Comparison of ENCODE assay signal across 1 cellular context in the genomic region with DNA sequence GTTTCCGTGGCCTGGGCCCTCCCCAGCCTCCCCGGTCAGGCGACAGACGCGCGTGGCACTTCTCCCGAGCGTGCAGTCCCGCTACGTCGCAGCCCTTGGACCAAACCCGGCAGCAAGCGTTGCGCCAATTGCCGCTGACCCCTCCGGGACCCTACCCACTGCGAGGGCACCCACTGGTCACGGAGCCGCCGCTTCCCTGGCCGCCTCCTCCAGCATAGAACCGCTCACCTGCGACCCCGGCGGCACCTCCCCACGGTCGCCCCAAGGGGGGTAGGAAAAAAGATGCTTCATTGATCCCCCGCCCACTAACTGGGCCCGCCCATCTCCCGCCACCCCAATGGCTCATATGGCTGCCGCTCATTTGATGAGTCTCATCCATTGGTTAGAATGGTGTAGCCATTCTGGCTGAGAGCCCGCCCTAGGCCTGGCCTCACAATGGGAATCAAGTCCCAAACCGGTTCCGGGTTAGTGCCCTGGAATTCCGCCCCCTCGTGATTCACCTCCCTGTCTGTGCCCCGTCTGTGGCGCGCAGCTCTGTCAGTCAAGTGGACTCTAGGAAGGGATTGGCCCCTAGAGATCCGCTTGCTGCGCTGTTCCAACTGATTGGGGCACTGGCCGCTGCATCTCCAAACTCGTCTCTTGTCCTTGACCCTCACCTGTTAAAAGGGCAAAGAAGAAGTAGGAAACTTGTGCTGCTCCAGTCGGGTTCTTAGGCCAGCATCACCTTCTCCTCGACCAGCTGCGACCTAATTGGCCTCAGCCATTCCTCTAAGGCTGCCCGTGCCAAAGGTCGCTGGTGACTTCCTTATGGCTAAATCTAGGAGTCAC.
TF ChIP-seq lines count a peak whose summit lies in the region.

A gene (minus strand): TSS at position 274 of the 828 bp plus-strand sequence. CDS start 11,323 bp downstream, outside the sequence.

TF ChIP-seq in WTC11, 78 proteins besides CTCF, POLR2A, EP300 and RAD21 (continued from another document and continues in another):
- TF ChIP-seq, protein P1, sequence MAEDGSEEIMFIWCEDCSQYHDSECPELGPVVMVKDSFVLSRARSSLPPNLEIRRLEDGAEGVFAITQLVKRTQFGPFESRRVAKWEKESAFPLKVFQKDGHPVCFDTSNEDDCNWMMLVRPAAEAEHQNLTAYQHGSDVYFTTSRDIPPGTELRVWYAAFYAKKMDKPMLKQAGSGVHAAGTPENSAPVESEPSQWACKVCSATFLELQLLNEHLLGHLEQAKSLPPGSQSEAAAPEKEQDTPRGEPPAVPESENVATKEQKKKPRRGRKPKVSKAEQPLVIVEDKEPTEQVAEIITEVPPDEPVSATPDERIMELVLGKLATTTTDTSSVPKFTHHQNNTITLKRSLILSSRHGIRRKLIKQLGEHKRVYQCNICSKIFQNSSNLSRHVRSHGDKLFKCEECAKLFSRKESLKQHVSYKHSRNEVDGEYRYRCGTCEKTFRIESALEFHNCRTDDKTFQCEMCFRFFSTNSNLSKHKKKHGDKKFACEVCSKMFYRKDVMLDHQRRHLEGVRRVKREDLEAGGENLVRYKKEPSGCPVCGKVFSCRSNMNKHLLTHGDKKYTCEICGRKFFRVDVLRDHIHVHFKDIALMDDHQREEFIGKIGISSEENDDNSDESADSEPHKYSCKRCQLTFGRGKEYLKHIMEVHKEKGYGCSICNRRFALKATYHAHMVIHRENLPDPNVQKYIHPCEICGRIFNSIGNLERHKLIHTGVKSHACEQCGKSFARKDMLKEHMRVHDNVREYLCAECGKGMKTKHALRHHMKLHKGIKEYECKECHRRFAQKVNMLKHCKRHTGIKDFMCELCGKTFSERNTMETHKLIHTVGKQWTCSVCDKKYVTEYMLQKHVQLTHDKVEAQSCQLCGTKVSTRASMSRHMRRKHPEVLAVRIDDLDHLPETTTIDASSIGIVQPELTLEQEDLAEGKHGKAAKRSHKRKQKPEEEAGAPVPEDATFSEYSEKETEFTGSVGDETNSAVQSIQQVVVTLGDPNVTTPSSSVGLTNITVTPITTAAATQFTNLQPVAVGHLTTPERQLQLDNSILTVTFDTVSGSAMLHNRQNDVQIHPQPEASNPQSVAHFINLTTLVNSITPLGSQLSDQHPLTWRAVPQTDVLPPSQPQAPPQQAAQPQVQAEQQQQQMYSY (CRISPR knock-in tag; IDR thresholded peaks at IDR 0.05) = no peak
- peak; percentile 98 for TF ChIP-seq NFYB (CRISPR knock-in tag; conservative IDR thresholded peaks at IDR 0.05; ENCODE audit: low read depth)
- no peak for TF ChIP-seq NR1H2 (CRISPR knock-in tag; IDR thresholded peaks at IDR 0.05)
- TF ChIP-seq FOXJ3 (CRISPR knock-in tag; IDR thresholded peaks at IDR 0.05; ENCODE audit: borderline replicate concordance) = no peak
- TF ChIP-seq ZNF263 (CRISPR knock-in tag; IDR thresholded peaks at IDR 0.05; ENCODE audit: low read depth) = no peak
- TF ChIP-seq, protein P2, sequence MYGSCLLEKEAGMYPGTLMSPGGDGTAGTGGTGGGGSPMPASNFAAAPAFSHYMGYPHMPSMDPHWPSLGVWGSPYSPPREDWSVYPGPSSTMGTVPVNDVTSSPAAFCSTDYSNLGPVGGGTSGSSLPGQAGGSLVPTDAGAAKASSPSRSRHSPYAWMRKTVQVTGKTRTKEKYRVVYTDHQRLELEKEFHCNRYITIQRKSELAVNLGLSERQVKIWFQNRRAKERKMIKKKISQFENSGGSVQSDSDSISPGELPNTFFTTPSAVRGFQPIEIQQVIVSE (CRISPR knock-in tag; IDR thresholded peaks at IDR 0.05; ENCODE audit: borderline replicate concordance) = no peak
- TF ChIP-seq IRF2 (CRISPR knock-in tag; IDR thresholded peaks at IDR 0.05; ENCODE audit: borderline replicate concordance, low read depth) = no peak
- no peak for TF ChIP-seq MXD4 (CRISPR knock-in tag; IDR thresholded peaks at IDR 0.05; ENCODE audit: borderline replicate concordance)
- TF ChIP-seq, protein P3, sequence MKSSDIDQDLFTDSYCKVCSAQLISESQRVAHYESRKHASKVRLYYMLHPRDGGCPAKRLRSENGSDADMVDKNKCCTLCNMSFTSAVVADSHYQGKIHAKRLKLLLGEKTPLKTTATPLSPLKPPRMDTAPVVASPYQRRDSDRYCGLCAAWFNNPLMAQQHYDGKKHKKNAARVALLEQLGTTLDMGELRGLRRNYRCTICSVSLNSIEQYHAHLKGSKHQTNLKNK (CRISPR knock-in tag; IDR thresholded peaks at IDR 0.05) = no peak
- TF ChIP-seq, protein P4, sequence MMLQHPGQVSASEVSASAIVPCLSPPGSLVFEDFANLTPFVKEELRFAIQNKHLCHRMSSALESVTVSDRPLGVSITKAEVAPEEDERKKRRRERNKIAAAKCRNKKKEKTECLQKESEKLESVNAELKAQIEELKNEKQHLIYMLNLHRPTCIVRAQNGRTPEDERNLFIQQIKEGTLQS (CRISPR knock-in tag; conservative IDR thresholded peaks at IDR 0.05) = no peak
- no peak for TF ChIP-seq OVOL2 (CRISPR knock-in tag; IDR thresholded peaks at IDR 0.05; ENCODE audit: borderline replicate concordance)
- TF ChIP-seq, protein P5, sequence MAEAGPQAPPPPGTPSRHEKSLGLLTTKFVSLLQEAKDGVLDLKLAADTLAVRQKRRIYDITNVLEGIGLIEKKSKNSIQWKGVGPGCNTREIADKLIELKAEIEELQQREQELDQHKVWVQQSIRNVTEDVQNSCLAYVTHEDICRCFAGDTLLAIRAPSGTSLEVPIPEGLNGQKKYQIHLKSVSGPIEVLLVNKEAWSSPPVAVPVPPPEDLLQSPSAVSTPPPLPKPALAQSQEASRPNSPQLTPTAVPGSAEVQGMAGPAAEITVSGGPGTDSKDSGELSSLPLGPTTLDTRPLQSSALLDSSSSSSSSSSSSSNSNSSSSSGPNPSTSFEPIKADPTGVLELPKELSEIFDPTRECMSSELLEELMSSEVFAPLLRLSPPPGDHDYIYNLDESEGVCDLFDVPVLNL (CRISPR knock-in tag; IDR thresholded peaks at IDR 0.05; ENCODE audit: borderline replicate concordance, low read depth) = no peak
- 0 out of 2 replicates have a peak, but pooled peaks have one; percentile 31 for TF ChIP-seq CBFB (CRISPR knock-in tag; IDR thresholded peaks at IDR 0.05; ENCODE audit: low read depth)
- TF ChIP-seq, protein P6, sequence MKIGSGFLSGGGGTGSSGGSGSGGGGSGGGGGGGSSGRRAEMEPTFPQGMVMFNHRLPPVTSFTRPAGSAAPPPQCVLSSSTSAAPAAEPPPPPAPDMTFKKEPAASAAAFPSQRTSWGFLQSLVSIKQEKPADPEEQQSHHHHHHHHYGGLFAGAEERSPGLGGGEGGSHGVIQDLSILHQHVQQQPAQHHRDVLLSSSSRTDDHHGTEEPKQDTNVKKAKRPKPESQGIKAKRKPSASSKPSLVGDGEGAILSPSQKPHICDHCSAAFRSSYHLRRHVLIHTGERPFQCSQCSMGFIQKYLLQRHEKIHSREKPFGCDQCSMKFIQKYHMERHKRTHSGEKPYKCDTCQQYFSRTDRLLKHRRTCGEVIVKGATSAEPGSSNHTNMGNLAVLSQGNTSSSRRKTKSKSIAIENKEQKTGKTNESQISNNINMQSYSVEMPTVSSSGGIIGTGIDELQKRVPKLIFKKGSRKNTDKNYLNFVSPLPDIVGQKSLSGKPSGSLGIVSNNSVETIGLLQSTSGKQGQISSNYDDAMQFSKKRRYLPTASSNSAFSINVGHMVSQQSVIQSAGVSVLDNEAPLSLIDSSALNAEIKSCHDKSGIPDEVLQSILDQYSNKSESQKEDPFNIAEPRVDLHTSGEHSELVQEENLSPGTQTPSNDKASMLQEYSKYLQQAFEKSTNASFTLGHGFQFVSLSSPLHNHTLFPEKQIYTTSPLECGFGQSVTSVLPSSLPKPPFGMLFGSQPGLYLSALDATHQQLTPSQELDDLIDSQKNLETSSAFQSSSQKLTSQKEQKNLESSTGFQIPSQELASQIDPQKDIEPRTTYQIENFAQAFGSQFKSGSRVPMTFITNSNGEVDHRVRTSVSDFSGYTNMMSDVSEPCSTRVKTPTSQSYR (CRISPR knock-in tag; IDR thresholded peaks at IDR 0.05) = no peak
- no peak for TF ChIP-seq RORB (CRISPR knock-in tag; IDR thresholded peaks at IDR 0.05)
- TF ChIP-seq, protein P7, sequence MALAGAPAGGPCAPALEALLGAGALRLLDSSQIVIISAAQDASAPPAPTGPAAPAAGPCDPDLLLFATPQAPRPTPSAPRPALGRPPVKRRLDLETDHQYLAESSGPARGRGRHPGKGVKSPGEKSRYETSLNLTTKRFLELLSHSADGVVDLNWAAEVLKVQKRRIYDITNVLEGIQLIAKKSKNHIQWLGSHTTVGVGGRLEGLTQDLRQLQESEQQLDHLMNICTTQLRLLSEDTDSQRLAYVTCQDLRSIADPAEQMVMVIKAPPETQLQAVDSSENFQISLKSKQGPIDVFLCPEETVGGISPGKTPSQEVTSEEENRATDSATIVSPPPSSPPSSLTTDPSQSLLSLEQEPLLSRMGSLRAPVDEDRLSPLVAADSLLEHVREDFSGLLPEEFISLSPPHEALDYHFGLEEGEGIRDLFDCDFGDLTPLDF (CRISPR knock-in tag; IDR thresholded peaks at IDR 0.05) = no peak
- TF ChIP-seq TP53 (CRISPR knock-in tag; IDR thresholded peaks at IDR 0.05) = peak; percentile 48; the same call in 1 of the 2 replicates
- TF ChIP-seq EMX1 (CRISPR knock-in tag; IDR thresholded peaks at IDR 0.05) = no peak
- TF ChIP-seq SMAD3 (CRISPR knock-in tag; IDR thresholded peaks at IDR 0.05; ENCODE audit: borderline replicate concordance) = no peak
- TF ChIP-seq, protein P8, sequence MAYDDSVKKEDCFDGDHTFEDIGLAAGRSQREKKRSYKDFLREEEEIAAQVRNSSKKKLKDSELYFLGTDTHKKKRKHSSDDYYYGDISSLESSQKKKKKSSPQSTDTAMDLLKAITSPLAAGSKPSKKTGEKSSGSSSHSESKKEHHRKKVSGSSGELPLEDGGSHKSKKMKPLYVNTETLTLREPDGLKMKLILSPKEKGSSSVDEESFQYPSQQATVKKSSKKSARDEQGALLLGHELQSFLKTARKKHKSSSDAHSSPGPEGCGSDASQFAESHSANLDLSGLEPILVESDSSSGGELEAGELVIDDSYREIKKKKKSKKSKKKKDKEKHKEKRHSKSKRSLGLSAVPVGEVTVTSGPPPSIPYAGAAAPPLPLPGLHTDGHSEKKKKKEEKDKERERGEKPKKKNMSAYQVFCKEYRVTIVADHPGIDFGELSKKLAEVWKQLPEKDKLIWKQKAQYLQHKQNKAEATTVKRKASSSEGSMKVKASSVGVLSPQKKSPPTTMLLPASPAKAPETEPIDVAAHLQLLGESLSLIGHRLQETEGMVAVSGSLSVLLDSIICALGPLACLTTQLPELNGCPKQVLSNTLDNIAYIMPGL (CRISPR knock-in tag; IDR thresholded peaks at IDR 0.05) = no peak
- TF ChIP-seq RELA (CRISPR knock-in tag; IDR thresholded peaks at IDR 0.05; ENCODE audit: borderline replicate concordance) = no peak
- TF ChIP-seq, protein P9, sequence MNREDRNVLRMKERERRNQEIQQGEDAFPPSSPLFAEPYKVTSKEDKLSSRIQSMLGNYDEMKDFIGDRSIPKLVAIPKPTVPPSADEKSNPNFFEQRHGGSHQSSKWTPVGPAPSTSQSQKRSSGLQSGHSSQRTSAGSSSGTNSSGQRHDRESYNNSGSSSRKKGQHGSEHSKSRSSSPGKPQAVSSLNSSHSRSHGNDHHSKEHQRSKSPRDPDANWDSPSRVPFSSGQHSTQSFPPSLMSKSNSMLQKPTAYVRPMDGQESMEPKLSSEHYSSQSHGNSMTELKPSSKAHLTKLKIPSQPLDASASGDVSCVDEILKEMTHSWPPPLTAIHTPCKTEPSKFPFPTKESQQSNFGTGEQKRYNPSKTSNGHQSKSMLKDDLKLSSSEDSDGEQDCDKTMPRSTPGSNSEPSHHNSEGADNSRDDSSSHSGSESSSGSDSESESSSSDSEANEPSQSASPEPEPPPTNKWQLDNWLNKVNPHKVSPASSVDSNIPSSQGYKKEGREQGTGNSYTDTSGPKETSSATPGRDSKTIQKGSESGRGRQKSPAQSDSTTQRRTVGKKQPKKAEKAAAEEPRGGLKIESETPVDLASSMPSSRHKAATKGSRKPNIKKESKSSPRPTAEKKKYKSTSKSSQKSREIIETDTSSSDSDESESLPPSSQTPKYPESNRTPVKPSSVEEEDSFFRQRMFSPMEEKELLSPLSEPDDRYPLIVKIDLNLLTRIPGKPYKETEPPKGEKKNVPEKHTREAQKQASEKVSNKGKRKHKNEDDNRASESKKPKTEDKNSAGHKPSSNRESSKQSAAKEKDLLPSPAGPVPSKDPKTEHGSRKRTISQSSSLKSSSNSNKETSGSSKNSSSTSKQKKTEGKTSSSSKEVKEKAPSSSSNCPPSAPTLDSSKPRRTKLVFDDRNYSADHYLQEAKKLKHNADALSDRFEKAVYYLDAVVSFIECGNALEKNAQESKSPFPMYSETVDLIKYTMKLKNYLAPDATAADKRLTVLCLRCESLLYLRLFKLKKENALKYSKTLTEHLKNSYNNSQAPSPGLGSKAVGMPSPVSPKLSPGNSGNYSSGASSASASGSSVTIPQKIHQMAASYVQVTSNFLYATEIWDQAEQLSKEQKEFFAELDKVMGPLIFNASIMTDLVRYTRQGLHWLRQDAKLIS (CRISPR knock-in tag; IDR thresholded peaks at IDR 0.05; ENCODE audit: borderline replicate concordance) = no peak
- no peak for TF ChIP-seq ELF4 (CRISPR knock-in tag; IDR thresholded peaks at IDR 0.05; ENCODE audit: low read depth)
- no peak for TF ChIP-seq CREB1 (CRISPR knock-in tag; IDR thresholded peaks at IDR 0.05)
- TF ChIP-seq NR2C2 (CRISPR knock-in tag; IDR thresholded peaks at IDR 0.05) = peak; percentile 92
- TF ChIP-seq GRHL2 (CRISPR knock-in tag; IDR thresholded peaks at IDR 0.05; ENCODE audit: insufficient replicate concordance, severe bottlenecking) = no peak
- TF ChIP-seq, protein P10, sequence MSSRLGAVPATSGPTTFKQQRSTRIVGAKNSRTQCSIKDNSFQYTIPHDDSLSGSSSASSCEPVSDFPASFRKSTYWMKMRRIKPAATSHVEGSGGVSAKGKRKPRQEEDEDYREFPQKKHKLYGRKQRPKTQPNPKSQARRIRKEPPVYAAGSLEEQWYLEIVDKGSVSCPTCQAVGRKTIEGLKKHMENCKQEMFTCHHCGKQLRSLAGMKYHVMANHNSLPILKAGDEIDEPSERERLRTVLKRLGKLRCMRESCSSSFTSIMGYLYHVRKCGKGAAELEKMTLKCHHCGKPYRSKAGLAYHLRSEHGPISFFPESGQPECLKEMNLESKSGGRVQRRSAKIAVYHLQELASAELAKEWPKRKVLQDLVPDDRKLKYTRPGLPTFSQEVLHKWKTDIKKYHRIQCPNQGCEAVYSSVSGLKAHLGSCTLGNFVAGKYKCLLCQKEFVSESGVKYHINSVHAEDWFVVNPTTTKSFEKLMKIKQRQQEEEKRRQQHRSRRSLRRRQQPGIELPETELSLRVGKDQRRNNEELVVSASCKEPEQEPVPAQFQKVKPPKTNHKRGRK (CRISPR knock-in tag; IDR thresholded peaks at IDR 0.05; ENCODE audit: borderline replicate concordance) = no peak
- peak; percentile 80; the same call in 1 of the 2 replicates for TF ChIP-seq NR3C1 (CRISPR knock-in tag; conservative IDR thresholded peaks at IDR 0.05; ENCODE audit: low read depth)
- no peak for TF ChIP-seq JAZF1 (CRISPR knock-in tag; IDR thresholded peaks at IDR 0.05)
- TF ChIP-seq KAT7 (CRISPR knock-in tag; IDR thresholded peaks at IDR 0.05; ENCODE audit: borderline replicate concordance) = 0 out of 2 replicates have a peak, but pooled peaks have one; percentile 40
- no peak for TF ChIP-seq MYBL2 (CRISPR knock-in tag; IDR thresholded peaks at IDR 0.05)
- no peak for TF ChIP-seq ZNF671 (CRISPR knock-in tag; IDR thresholded peaks at IDR 0.05)
- TF ChIP-seq SP1 (CRISPR knock-in tag; conservative IDR thresholded peaks at IDR 0.05) = peak; percentile 97
- TF ChIP-seq, protein P11, sequence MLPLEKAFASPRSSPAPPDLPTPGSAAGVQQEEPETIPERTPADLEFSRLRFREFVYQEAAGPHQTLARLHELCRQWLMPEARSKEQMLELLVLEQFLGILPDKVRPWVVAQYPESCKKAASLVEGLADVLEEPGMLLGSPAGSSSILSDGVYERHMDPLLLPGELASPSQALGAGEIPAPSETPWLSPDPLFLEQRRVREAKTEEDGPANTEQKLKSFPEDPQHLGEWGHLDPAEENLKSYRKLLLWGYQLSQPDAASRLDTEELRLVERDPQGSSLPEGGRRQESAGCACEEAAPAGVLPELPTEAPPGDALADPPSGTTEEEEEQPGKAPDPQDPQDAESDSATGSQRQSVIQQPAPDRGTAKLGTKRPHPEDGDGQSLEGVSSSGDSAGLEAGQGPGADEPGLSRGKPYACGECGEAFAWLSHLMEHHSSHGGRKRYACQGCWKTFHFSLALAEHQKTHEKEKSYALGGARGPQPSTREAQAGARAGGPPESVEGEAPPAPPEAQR (CRISPR knock-in tag; IDR thresholded peaks at IDR 0.05) = no peak
- peak; percentile 68; the same call in 1 of the 2 replicates for TF ChIP-seq TEAD1 (CRISPR knock-in tag; IDR thresholded peaks at IDR 0.05)
